Comparison of ENCODE assay signal across 2 cellular contexts in the genomic region with DNA sequence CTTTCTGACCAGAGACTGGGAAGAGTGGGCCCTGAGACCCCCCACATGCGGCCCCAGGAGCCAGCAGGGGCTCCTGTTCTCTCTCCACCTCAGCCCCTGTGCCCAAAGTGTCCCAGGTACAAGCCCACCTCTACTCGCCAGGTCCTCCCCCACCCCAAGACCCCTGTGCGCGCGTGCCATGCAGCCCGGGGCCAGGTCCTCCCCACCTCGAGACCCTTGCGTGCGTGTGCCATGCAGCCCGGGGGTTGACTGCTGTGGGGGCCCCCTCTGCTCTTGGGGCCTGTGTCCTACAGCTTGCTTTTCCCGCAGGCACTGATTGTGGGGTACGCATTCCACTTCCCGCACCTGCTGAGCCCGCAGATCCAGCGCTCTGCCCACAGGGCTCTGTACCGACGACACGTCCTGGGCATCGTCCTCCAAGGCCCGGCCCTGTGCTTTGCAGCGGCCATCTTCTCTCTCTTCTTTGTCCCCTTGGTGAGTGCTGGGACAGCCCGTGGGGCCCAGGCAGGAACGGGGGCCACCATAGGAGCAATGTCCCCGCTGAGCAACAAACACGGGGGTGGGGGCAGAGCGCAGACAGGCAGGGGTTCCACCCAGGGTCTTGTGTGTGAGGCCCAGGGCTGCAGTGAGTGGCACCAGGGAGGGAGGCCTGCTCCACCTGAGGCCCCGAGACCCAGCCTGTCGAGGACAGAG.
TF ChIP-seq lines count a peak whose summit lies in the region.

No MANE protein-coding gene starts in this region.

TF ChIP-seq in SK-N-SH, 30 proteins besides CTCF, POLR2A, EP300 and RAD21:
- TF ChIP-seq MXI1 (IDR thresholded peaks at IDR 0.05; ENCODE audit: low read depth, low read length) (no peak), TEAD4 (IDR thresholded peaks at IDR 0.05; ENCODE audit: borderline replicate concordance, insufficient read depth) (no peak), NFIC (IDR thresholded peaks at IDR 0.05; ENCODE audit: borderline replicate concordance) (no peak), PBX3 (IDR thresholded peaks at IDR 0.05) (no peak), FOSL2 (IDR thresholded peaks at IDR 0.05; ENCODE audit: borderline replicate concordance, low read depth) (no peak), RXRA (IDR thresholded peaks at IDR 0.05; ENCODE audit: borderline replicate concordance, low read depth) (no peak), SMC3 (IDR thresholded peaks at IDR 0.05; ENCODE audit: low read depth, low read length) (no peak), RCOR1 (IDR thresholded peaks at IDR 0.05; ENCODE audit: low read length) (no peak), FOXJ3 (CRISPR knock-in tag; IDR thresholded peaks at IDR 0.05) (no peak), JUND (IDR thresholded peaks at IDR 0.05) (no peak), REST (IDR thresholded peaks at IDR 0.05; ENCODE audit: low read depth, low read length) (no peak), GATA2 (CRISPR knock-in tag; IDR thresholded peaks at IDR 0.05) (no peak)
- TF ChIP-seq, protein P1, sequence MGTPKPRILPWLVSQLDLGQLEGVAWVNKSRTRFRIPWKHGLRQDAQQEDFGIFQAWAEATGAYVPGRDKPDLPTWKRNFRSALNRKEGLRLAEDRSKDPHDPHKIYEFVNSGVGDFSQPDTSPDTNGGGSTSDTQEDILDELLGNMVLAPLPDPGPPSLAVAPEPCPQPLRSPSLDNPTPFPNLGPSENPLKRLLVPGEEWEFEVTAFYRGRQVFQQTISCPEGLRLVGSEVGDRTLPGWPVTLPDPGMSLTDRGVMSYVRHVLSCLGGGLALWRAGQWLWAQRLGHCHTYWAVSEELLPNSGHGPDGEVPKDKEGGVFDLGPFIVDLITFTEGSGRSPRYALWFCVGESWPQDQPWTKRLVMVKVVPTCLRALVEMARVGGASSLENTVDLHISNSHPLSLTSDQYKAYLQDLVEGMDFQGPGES (IDR thresholded peaks at IDR 0.05; ENCODE audit: low read depth, low read length), result no peak
- TF ChIP-seq, protein P2, sequence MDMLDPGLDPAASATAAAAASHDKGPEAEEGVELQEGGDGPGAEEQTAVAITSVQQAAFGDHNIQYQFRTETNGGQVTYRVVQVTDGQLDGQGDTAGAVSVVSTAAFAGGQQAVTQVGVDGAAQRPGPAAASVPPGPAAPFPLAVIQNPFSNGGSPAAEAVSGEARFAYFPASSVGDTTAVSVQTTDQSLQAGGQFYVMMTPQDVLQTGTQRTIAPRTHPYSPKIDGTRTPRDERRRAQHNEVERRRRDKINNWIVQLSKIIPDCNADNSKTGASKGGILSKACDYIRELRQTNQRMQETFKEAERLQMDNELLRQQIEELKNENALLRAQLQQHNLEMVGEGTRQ (IDR thresholded peaks at IDR 0.05; ENCODE audit: borderline replicate concordance, low read depth, low read length), result no peak

TF ChIP-seq in SK-N-SH treated with all-trans-retinoic acid at 6 μM for 48 hours, 23 proteins besides CTCF, POLR2A, EP300 and RAD21:
- TF ChIP-seq TCF4 (CRISPR knock-in tag; IDR thresholded peaks at IDR 0.05; ENCODE audit: borderline replicate concordance), result no peak
- no peak for TF ChIP-seq ZC3H10 (CRISPR knock-in tag; IDR thresholded peaks at IDR 0.05)
- no peak for TF ChIP-seq ISL1 (CRISPR knock-in tag; IDR thresholded peaks at IDR 0.05)
- TF ChIP-seq TOX (CRISPR knock-in tag; IDR thresholded peaks at IDR 0.05; ENCODE audit: borderline replicate concordance), result no peak
- TF ChIP-seq ZFP30 (CRISPR knock-in tag; IDR thresholded peaks at IDR 0.05), result no peak
- no peak for TF ChIP-seq RARB (CRISPR knock-in tag; IDR thresholded peaks at IDR 0.05)
- TF ChIP-seq, protein P3, sequence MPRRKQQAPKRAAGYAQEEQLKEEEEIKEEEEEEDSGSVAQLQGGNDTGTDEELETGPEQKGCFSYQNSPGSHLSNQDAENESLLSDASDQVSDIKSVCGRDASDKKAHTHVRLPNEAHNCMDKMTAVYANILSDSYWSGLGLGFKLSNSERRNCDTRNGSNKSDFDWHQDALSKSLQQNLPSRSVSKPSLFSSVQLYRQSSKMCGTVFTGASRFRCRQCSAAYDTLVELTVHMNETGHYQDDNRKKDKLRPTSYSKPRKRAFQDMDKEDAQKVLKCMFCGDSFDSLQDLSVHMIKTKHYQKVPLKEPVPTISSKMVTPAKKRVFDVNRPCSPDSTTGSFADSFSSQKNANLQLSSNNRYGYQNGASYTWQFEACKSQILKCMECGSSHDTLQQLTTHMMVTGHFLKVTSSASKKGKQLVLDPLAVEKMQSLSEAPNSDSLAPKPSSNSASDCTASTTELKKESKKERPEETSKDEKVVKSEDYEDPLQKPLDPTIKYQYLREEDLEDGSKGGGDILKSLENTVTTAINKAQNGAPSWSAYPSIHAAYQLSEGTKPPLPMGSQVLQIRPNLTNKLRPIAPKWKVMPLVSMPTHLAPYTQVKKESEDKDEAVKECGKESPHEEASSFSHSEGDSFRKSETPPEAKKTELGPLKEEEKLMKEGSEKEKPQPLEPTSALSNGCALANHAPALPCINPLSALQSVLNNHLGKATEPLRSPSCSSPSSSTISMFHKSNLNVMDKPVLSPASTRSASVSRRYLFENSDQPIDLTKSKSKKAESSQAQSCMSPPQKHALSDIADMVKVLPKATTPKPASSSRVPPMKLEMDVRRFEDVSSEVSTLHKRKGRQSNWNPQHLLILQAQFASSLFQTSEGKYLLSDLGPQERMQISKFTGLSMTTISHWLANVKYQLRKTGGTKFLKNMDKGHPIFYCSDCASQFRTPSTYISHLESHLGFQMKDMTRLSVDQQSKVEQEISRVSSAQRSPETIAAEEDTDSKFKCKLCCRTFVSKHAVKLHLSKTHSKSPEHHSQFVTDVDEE (CRISPR knock-in tag; IDR thresholded peaks at IDR 0.05), result no peak
- TF ChIP-seq GLIS3 (CRISPR knock-in tag; IDR thresholded peaks at IDR 0.05), result no peak
- TF ChIP-seq ZNF565 (CRISPR knock-in tag; conservative IDR thresholded peaks at IDR 0.05; ENCODE audit: low read depth), result no peak
- TF ChIP-seq, protein P4, sequence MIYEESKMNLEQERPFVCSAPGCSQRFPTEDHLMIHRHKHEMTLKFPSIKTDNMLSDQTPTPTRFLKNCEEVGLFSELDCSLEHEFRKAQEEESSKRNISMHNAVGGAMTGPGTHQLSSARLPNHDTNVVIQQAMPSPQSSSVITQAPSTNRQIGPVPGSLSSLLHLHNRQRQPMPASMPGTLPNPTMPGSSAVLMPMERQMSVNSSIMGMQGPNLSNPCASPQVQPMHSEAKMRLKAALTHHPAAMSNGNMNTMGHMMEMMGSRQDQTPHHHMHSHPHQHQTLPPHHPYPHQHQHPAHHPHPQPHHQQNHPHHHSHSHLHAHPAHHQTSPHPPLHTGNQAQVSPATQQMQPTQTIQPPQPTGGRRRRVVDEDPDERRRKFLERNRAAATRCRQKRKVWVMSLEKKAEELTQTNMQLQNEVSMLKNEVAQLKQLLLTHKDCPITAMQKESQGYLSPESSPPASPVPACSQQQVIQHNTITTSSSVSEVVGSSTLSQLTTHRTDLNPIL (CRISPR knock-in tag; IDR thresholded peaks at IDR 0.05; ENCODE audit: low read depth), result no peak
